ENCODE assay signal across 8 cellular contexts in genomic region chr21:31788581-31788980, GRCh38.
"Had no signal": no experiment of that assay in that cellular context is flagged by ENCODE, and none has a peak within 500 bp of the region (broad histone marks: within the 10 kb centered on the region; RNA-seq: fewer than 3 reads in every experiment).

No MANE protein-coding gene starts in this region.

- ATAC-seq: GM12878 had no signal

- H3K4me3 ChIP-seq: GM12878 had no signal

- FAIRE-seq: G401.6, GM12878, GM12891, GM12892, GM18507, GM19239 had no signal

- DNase-seq: GDM1, GF-D8 had no signal
